Comparison of ENCODE assay signal across 15 cellular contexts in genomic region chr14:54133896-54134295, GRCh38.
DNase-seq lines count a peak whose midpoint lies in the region; ATAC-seq and TF ChIP-seq lines count a peak whose summit lies in the region.
"Had no signal": no experiment of that assay in that cellular context is flagged by ENCODE, and none has a peak within 500 bp of the region (broad histone marks: within the 10 kb centered on the region; RNA-seq: fewer than 3 reads in every experiment).

No MANE protein-coding gene starts in this region.

- H3K4me1 Mint-ChIP-seq in nephron = peaks cover 8% of the 10 kb centered on the region
- no peaks in the 10 kb centered on the region for H3K4me1 Mint-ChIP-seq in mesothelial cell of epicardium
- H3K4me1 Mint-ChIP-seq: activated naive CD8-positive, alpha-beta T cell treated with anti-CD3 and anti-CD28 coated beads, Interleukin-2, amount 10 ng/mL, durations not matched to agents 7 days and 5 days; naive B cell had no signal

- no peaks in the 10 kb centered on the region for H3K36me3 ChIP-seq in PC-9 (ENCODE audit: low read depth)
- H3K36me3 ChIP-seq: BLaER1 had no signal

- no peak for ATAC-seq in HG03025 (IDR thresholded peaks at IDR 0.05; ENCODE audit: low FRiP score, unreplicated experiment)
- ATAC-seq: right cardiac atrium had no signal

- H3K36me3 Mint-ChIP-seq in nephron (ENCODE audit: low read depth) (no peaks in the 10 kb centered on the region), mesothelial cell of epicardium (no peaks in the 10 kb centered on the region)
- H3K36me3 Mint-ChIP-seq: activated naive CD8-positive, alpha-beta T cell treated with anti-CD3 and anti-CD28 coated beads, Interleukin-2, amount 10 ng/mL, durations not matched to agents 7 days and 5 days; naive B cell had no signal

- no peaks in the 10 kb centered on the region for H3K9me3 ChIP-seq in PC-9 (ENCODE audit: insufficient read depth, low read depth)
- H3K9me3 ChIP-seq: BLaER1 had no signal

- H3K4me3 Mint-ChIP-seq in nephron (no peak overlapping the region), mesothelial cell of epicardium (no peak overlapping the region)
- H3K4me3 Mint-ChIP-seq: activated naive CD8-positive, alpha-beta T cell treated with anti-CD3 and anti-CD28 coated beads, Interleukin-2, amount 10 ng/mL, durations not matched to agents 7 days and 5 days; naive B cell had no signal

- H3F3A ChIP-seq in PC-9 (ENCODE audit: insufficient read depth, low read depth) = no peaks in the 10 kb centered on the region; the same call in 1 of the 2 replicates

- H3K27me3 Mint-ChIP-seq in nephron (ENCODE audit: low read depth) = no peaks in the 10 kb centered on the region
- no peaks in the 10 kb centered on the region for H3K27me3 Mint-ChIP-seq in mesothelial cell of epicardium (ENCODE audit: low read depth)
- H3K27me3 Mint-ChIP-seq: naive B cell had no signal

- H4K20me1 ChIP-seq in PC-9 (ENCODE audit: insufficient read depth) = no peaks in the 10 kb centered on the region
- H4K20me1 ChIP-seq: BLaER1 had no signal

- TF ChIP-seq CTCF in PC-9 (conservative IDR thresholded peaks at IDR 0.05) = no peak
- TF ChIP-seq CTCF in fibroblast of pulmonary artery (IDR thresholded peaks at IDR 0.05; ENCODE audit: low read length, missing control alignments) = no peak
- no peak for TF ChIP-seq CTCF in nephron (IDR thresholded peaks at IDR 0.05; ENCODE audit: unreplicated experiment in 3 of 3)
- TF ChIP-seq CTCF in mesothelial cell of epicardium (IDR thresholded peaks at IDR 0.05; ENCODE audit: unreplicated experiment) = no peak

- BruUV-seq in PC-9 (replicated peaks; lab: Mats Ljungman, UMichigan) = no TSS peak

- peaks cover 10% of the 10 kb centered on the region for H3K4me1 ChIP-seq in PC-9 (replicated peaks; ENCODE audit: insufficient read depth)

- no peaks in the 10 kb centered on the region for H3K9me2 ChIP-seq in PC-9 (ENCODE audit: insufficient read depth)

- H3K9me3 Mint-ChIP-seq in nephron (no peaks in the 10 kb centered on the region), mesothelial cell of epicardium (peaks cover 9% of the 10 kb centered on the region)
- H3K9me3 Mint-ChIP-seq: activated naive CD8-positive, alpha-beta T cell treated with anti-CD3 and anti-CD28 coated beads, Interleukin-2, amount 10 ng/mL, durations not matched to agents 7 days and 5 days; naive B cell had no signal

- no peaks in the 10 kb centered on the region for H3K79me2 ChIP-seq in PC-9 (ENCODE audit: low read depth)

- DNase-seq in HCEC 1CT (peak; percentile 28), PC-9 (peak; percentile 17 to 62), fibroblast of pulmonary artery (ENCODE audit: low read depth) (peak; percentile 40), mesothelial cell of epicardium (ENCODE audit: low spot score in 2 of 2, unreplicated experiment in 2 of 2) (no peak), cerebellar cortex (ENCODE audit: low spot score) (no peak)
- DNase-seq in activated CD4-positive, CD25-positive, alpha-beta regulatory T cell treated with anti-CD3 and anti-CD28 coated beads, Interleukin-2, amount 50 U/mL, for 72 hours = no peak
- DNase-seq: activated naive CD8-positive, alpha-beta T cell treated with anti-CD3 and anti-CD28 coated beads, Interleukin-2, amount 10 ng/mL, durations not matched to agents 7 days and 5 days; naive B cell; NCI-H1694; right cardiac atrium; stimulated activated naive CD4-positive, alpha-beta T cell had no signal

- intact Hi-C loops in PC-9 (cut with micrococcal nuclease; ENCODE audit: unreplicated experiment) = no loop called here

- H2AFZ ChIP-seq in PC-9 = peak overlapping the region; percentile 64; the same call in 1 of the 2 replicates

- CTCF ChIA-PET in PC-9 (lab: Charles Lee) = no interaction called here

- H3K27ac Mint-ChIP-seq in nephron = peak overlapping the region; percentile 79 to 94 (median 86)
- no peak overlapping the region for H3K27ac Mint-ChIP-seq in mesothelial cell of epicardium
- H3K27ac Mint-ChIP-seq: activated naive CD8-positive, alpha-beta T cell treated with anti-CD3 and anti-CD28 coated beads, Interleukin-2, amount 10 ng/mL, durations not matched to agents 7 days and 5 days; naive B cell had no signal

- H3K27me3 ChIP-seq in PC-9 (ENCODE audit: insufficient read depth, low read depth) = no peaks in the 10 kb centered on the region
- H3K27me3 ChIP-seq: BLaER1 had no signal

- peak overlapping the region; percentile 28 for H3K4me2 ChIP-seq in PC-9
- H3K4me2 ChIP-seq: BLaER1 had no signal

- no peak overlapping the region for H3K27ac ChIP-seq in PC-9
- H3K27ac ChIP-seq: BLaER1, coronary artery had no signal

- POLR2A ChIA-PET in PC-9 (lab: Charles Lee; ENCODE audit: unreplicated experiment) = interaction anchor here (0.8 kb wide), 1 partner anchor 28 kb away, joined by 4 read pairs; no protein-coding TSS in a partner anchor

- H3K4me3 ChIP-seq in PC-9 (no peak overlapping the region), fibroblast of pulmonary artery (replicated peaks; ENCODE audit: low read depth, low read length) (no peak overlapping the region)
- H3K4me3 ChIP-seq: BLaER1, coronary artery had no signal

Comparison
In these comparisons a context has a peak if more than half of its experiments do, and no peak if none do; other contexts are left out.
1. DNase-seq: peak in HCEC 1CT (single experiment), PC-9 (2 of 2) and fibroblast of pulmonary artery (single experiment); none in mesothelial cell of epicardium (0 of 2), activated CD4-positive, CD25-positive, alpha-beta regulatory T cell treated with anti-CD3 and anti-CD28 coated beads, Interleukin-2, amount 50 U/mL, for 72 hours (single experiment) and cerebellar cortex (single experiment).